1 cellular context compared by ENCODE assay signal in genomic region chrX:40094900-40095587, GRCh38.
TF ChIP-seq lines count a peak whose summit lies in the region.

No MANE protein-coding gene starts in this region.

TF ChIP-seq in GM23338, 12 proteins besides CTCF, POLR2A, EP300 and RAD21 (continued from another document):
- no peak for TF ChIP-seq EZH2phosphoT487 (IDR thresholded peaks at IDR 0.05; ENCODE audit: unreplicated experiment)
- TF ChIP-seq, protein P1, sequence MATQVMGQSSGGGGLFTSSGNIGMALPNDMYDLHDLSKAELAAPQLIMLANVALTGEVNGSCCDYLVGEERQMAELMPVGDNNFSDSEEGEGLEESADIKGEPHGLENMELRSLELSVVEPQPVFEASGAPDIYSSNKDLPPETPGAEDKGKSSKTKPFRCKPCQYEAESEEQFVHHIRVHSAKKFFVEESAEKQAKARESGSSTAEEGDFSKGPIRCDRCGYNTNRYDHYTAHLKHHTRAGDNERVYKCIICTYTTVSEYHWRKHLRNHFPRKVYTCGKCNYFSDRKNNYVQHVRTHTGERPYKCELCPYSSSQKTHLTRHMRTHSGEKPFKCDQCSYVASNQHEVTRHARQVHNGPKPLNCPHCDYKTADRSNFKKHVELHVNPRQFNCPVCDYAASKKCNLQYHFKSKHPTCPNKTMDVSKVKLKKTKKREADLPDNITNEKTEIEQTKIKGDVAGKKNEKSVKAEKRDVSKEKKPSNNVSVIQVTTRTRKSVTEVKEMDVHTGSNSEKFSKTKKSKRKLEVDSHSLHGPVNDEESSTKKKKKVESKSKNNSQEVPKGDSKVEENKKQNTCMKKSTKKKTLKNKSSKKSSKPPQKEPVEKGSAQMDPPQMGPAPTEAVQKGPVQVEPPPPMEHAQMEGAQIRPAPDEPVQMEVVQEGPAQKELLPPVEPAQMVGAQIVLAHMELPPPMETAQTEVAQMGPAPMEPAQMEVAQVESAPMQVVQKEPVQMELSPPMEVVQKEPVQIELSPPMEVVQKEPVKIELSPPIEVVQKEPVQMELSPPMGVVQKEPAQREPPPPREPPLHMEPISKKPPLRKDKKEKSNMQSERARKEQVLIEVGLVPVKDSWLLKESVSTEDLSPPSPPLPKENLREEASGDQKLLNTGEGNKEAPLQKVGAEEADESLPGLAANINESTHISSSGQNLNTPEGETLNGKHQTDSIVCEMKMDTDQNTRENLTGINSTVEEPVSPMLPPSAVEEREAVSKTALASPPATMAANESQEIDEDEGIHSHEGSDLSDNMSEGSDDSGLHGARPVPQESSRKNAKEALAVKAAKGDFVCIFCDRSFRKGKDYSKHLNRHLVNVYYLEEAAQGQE (IDR thresholded peaks at IDR 0.05; ENCODE audit: unreplicated experiment): no peak
- no peak for TF ChIP-seq ZNF114 (CRISPR knock-in tag; IDR thresholded peaks at IDR 0.05)
- TF ChIP-seq CREB1 (CRISPR knock-in tag; IDR thresholded peaks at IDR 0.05; ENCODE audit: low read depth): no peak
- no peak for TF ChIP-seq POLR2AphosphoS5 (IDR thresholded peaks at IDR 0.05; ENCODE audit: low read depth)
TF ChIP-seq in GM23338: peak in this region for 0.
